In the genomic region with DNA sequence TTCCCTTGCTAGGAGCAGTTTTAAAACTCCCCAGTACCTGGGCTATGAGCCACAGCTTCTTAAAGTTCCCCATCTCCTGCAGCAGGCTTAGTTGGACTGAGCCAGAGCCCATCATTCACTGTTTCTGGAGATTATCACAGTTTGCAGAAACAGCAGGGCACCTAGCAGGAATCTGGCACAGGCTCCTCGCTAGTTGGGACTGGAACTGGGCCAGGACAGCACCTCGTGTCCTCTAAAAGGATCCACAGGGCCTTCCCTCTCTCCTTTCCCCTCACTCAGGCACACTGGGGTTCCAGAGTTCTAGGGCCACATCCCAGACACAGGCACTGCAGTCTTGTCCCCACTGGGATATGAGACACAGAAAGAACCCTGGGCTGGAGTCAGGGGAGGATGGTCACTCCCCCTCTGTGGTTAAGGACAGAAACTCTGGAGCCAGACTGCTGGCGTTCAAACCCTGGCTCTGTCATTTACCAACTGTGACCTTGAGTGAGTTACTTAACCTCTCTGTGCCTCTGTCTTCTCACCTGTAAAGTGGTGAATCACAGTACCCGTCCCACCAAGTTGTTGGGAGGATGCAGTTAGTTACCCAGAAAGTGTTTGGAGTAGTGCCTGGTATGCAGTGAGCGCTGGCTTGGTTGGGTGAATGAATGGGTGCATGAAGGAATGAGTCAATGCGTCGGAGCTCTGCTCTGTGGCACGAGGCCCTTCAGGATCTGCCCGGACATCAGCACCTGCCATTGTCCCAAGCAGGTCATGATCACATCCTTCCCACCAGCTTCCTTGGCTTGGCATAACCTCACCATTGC, we compare ENCODE assay signal across 9 cellular contexts. TPM values are rescaled to one million over a fixed set of nuclear protein-coding genes. Genes with fewer than 3 reads are reported as not detected.
DNase-seq lines count a peak whose midpoint lies in the region; ATAC-seq and TF ChIP-seq lines count a peak whose summit lies in the region.
"Had no signal": no experiment of that assay in that cellular context is flagged by ENCODE, and none has a peak within 500 bp of the region (broad histone marks: within the 10 kb centered on the region; RNA-seq: fewer than 3 reads in every experiment).

No MANE protein-coding gene starts in this region.

- CTCF ChIA-PET in Panc1 (lab: Charles Lee): interaction anchor here (0.8 kb wide), 1 partner anchor 15 kb away, joined by 3 read pairs; no protein-coding TSS in a partner anchor

- H3F3A ChIP-seq in GM23338 (replicated peaks; ENCODE audit: low read depth): peaks cover 7% of the 10 kb centered on the region; the same call in 1 of the 2 replicates

- DNase-seq in GM23338 (ENCODE audit: low spot score) (no peak), Panc1 (ENCODE audit: low read depth, low spot score) (no peak), sigmoid colon (peak; percentile 97), KBM-7 (no peak)
- DNase-seq: SHP77 treated with DMSO at 0.1 percent for 48 hours had no signal

- ATAC-seq in GM23338 (peak; percentile 7; the same call in 2 of the 3 replicates), Panc1 (peak; percentile 62), GM18870 (IDR thresholded peaks at IDR 0.05; ENCODE audit: unreplicated experiment) (no peak), HG03571 (IDR thresholded peaks at IDR 0.05; ENCODE audit: unreplicated experiment) (no peak)

- TF ChIP-seq CTCF in GM23338 (conservative IDR thresholded peaks at IDR 0.05; ENCODE audit: low read depth in 2 of 2) (no peak), Panc1 (IDR thresholded peaks at IDR 0.05) (no peak), sigmoid colon (IDR thresholded peaks at IDR 0.05) (no peak)

- TF ChIP-seq POLR2A in sigmoid colon (IDR thresholded peaks at IDR 0.05): no peak

- WGBS in esophagus, 2 donors: 34 to 44% methylated on average over 9 of the region's 9 CpGs
- WGBS in sigmoid colon, 2 donors: 78 to 83% methylated on average over 9 of the region's 9 CpGs

- peaks cover 4% of the 10 kb centered on the region; the same call in 1 of the 2 replicates for H3K79me2 ChIP-seq in GM23338 (replicated peaks; ENCODE audit: insufficient read depth)

- H3K4me3 ChIP-seq in GM23338 (no peak overlapping the region), Panc1 (ENCODE audit: low read depth in 2 of 2, low read length in 2 of 2) (no peak overlapping the region), esophagus (ENCODE audit: low read depth in 1 of 2, low read length in 2 of 2) (no peak overlapping the region), sigmoid colon (peak overlapping the region in 1 of 4 donors; percentile 5)

- no peak overlapping the region for H3K27ac Mint-ChIP-seq in GM23338

- H3K36me3 ChIP-seq in GM23338 (ENCODE audit: insufficient read depth) (no peaks in the 10 kb centered on the region), Panc1 (ENCODE audit: control insufficient read depth, insufficient read depth, low read length) (no peaks in the 10 kb centered on the region), esophagus (ENCODE audit: control insufficient read depth in 2 of 2, insufficient read depth in 2 of 2, low read length in 1 of 2) (no peaks in the 10 kb centered on the region), sigmoid colon (no peaks in the 10 kb centered on the region)

- H3K27me3 Mint-ChIP-seq in GM23338 (ENCODE audit: insufficient read depth, low read depth, poor library complexity): peaks cover 10% of the 10 kb centered on the region

- no TSS peak for BruUV-seq in Panc1 (replicated peaks; lab: Mats Ljungman, UMichigan)

- in situ Hi-C loops in Panc1 (cut with HindIII; ENCODE audit: low pct_unique_long_range_greater_than_20kb, low sequenced_read_pairs): no loop called here
- in situ Hi-C loops in KBM-7 (cut with MboI; ENCODE audit: low pct_unique_long_range_greater_than_20kb, low sequenced_read_pairs): no loop called here

- H3K9me3 ChIP-seq in Panc1 (ENCODE audit: control insufficient read depth, insufficient read depth, low read depth, low read length): no peaks in the 10 kb centered on the region
- no peaks in the 10 kb centered on the region for H3K9me3 ChIP-seq in esophagus (ENCODE audit: control insufficient read depth in 2 of 2, insufficient read depth in 1 of 2, low read depth in 1 of 2, low read length in 1 of 2)
- no peaks in the 10 kb centered on the region for H3K9me3 ChIP-seq in sigmoid colon

- POLR2A ChIA-PET in Panc1 (lab: Charles Lee): interaction anchor here (0.6 kb wide), 1 partner anchor 40 kb away, joined by 3 read pairs; no protein-coding TSS in a partner anchor

- no peaks in the 10 kb centered on the region for H3K9me2 ChIP-seq in GM23338 (ENCODE audit: insufficient read depth)

- intact Hi-C loops in Panc1 (cut with micrococcal nuclease; ENCODE audit: unreplicated experiment) (no loop called here), sigmoid colon (cut with DNase I) (loop anchor here (1.0 to 5.0 kb wide), 3 partner anchors 23 to 47 kb away; no protein-coding TSS in a partner anchor)

- H2AFZ ChIP-seq in GM23338: no peak overlapping the region

- no peak overlapping the region for H3K4me2 ChIP-seq in GM23338

- H3K27me3 ChIP-seq in GM23338 (ENCODE audit: insufficient read depth) (no peaks in the 10 kb centered on the region), Panc1 (ENCODE audit: control insufficient read depth, insufficient read depth, low read length) (no peaks in the 10 kb centered on the region), esophagus (ENCODE audit: control insufficient read depth in 1 of 2, insufficient read depth in 2 of 2, low read length in 2 of 2) (no peaks in the 10 kb centered on the region), sigmoid colon (no peaks in the 10 kb centered on the region)

- peaks cover 65% of the 10 kb centered on the region for H3K4me1 Mint-ChIP-seq in GM23338

- H3K27ac ChIP-seq in GM23338 (ENCODE audit: low read depth): 0 out of 2 replicates have a peak overlapping the region, but pooled peaks have one; percentile 32
- H3K27ac ChIP-seq in Panc1 (ENCODE audit: low read length): peak overlapping the region; percentile 82
- H3K27ac ChIP-seq in esophagus (ENCODE audit: low read depth in 2 of 2, low read length in 1 of 2): peak overlapping the region; percentile 45 to 68
- peak overlapping the region; percentile 71 to 96 (median 91) for H3K27ac ChIP-seq in sigmoid colon
- H3K27ac ChIP-seq: HL-60 had no signal

- H3K9me3 Mint-ChIP-seq in GM23338: no peaks in the 10 kb centered on the region

- H3K4me3 Mint-ChIP-seq in GM23338: no peak overlapping the region

- H3K36me3 Mint-ChIP-seq in GM23338 (ENCODE audit: low read depth): no peaks in the 10 kb centered on the region; the same call in 2 of the 3 replicates

- peaks cover 4% of the 10 kb centered on the region; the same call in 1 of the 2 replicates for H4K20me1 ChIP-seq in GM23338 (replicated peaks; ENCODE audit: insufficient read depth)

- peak; percentile 65 to 90 (median 87) for TF ChIP-seq EP300 in sigmoid colon (IDR thresholded peaks at IDR 0.05)

- H3K4me1 ChIP-seq in GM23338 (ENCODE audit: insufficient read depth): peaks cover 34% of the 10 kb centered on the region
- peaks cover 64% of the 10 kb centered on the region for H3K4me1 ChIP-seq in Panc1 (ENCODE audit: control insufficient read depth, insufficient read depth, low read length)
- H3K4me1 ChIP-seq in esophagus (ENCODE audit: control insufficient read depth in 2 of 2, insufficient read depth in 2 of 2, low read length in 1 of 2): peaks cover 9 to 24% of the 10 kb centered on the region in 2 donors
- peaks cover 0 to 100% (median 97%) of the 10 kb centered on the region in 4 donors for H3K4me1 ChIP-seq in sigmoid colon

TF ChIP-seq in GM23338, 12 proteins besides CTCF, POLR2A, EP300 and RAD21 (continues in another document):
- TF ChIP-seq, protein P1, sequence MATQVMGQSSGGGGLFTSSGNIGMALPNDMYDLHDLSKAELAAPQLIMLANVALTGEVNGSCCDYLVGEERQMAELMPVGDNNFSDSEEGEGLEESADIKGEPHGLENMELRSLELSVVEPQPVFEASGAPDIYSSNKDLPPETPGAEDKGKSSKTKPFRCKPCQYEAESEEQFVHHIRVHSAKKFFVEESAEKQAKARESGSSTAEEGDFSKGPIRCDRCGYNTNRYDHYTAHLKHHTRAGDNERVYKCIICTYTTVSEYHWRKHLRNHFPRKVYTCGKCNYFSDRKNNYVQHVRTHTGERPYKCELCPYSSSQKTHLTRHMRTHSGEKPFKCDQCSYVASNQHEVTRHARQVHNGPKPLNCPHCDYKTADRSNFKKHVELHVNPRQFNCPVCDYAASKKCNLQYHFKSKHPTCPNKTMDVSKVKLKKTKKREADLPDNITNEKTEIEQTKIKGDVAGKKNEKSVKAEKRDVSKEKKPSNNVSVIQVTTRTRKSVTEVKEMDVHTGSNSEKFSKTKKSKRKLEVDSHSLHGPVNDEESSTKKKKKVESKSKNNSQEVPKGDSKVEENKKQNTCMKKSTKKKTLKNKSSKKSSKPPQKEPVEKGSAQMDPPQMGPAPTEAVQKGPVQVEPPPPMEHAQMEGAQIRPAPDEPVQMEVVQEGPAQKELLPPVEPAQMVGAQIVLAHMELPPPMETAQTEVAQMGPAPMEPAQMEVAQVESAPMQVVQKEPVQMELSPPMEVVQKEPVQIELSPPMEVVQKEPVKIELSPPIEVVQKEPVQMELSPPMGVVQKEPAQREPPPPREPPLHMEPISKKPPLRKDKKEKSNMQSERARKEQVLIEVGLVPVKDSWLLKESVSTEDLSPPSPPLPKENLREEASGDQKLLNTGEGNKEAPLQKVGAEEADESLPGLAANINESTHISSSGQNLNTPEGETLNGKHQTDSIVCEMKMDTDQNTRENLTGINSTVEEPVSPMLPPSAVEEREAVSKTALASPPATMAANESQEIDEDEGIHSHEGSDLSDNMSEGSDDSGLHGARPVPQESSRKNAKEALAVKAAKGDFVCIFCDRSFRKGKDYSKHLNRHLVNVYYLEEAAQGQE (IDR thresholded peaks at IDR 0.05; ENCODE audit: unreplicated experiment): no peak
- TF ChIP-seq ZNF331 (CRISPR knock-in tag; IDR thresholded peaks at IDR 0.05; ENCODE audit: low read depth): no peak
- no peak for TF ChIP-seq EZH2 (IDR thresholded peaks at IDR 0.05; ENCODE audit: low read depth, unreplicated experiment)
- TF ChIP-seq, protein P2, sequence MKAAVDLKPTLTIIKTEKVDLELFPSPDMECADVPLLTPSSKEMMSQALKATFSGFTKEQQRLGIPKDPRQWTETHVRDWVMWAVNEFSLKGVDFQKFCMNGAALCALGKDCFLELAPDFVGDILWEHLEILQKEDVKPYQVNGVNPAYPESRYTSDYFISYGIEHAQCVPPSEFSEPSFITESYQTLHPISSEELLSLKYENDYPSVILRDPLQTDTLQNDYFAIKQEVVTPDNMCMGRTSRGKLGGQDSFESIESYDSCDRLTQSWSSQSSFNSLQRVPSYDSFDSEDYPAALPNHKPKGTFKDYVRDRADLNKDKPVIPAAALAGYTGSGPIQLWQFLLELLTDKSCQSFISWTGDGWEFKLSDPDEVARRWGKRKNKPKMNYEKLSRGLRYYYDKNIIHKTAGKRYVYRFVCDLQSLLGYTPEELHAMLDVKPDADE (IDR thresholded peaks at IDR 0.05): no peak
- no peak for TF ChIP-seq STAT1 (IDR thresholded peaks at IDR 0.05; ENCODE audit: unreplicated experiment)

RNA-seq across cellular contexts. Expression of a gene that starts 18.8 kb away (rescaled TPM):
- 45.0 and 48.0 TPM in 2 replicates for total RNA-seq in GM23338 (2014; rRNA removed; shearing (Covaris generic))
- 10.4 and 11.0 TPM in 2 replicates for polyA plus RNA-seq in GM23338 (2016; fragmentation: Nextera tagmentation; extraction: Ambion mirVana)
- total RNA-seq in Panc1 (2021; ENCODE audit: unreplicated experiment): 192 TPM
- 250 TPM for polyA plus RNA-seq in Panc1 (2012; ENCODE audit: insufficient read length)
- 10 to 100 TPM; 12.4 to 14.2 TPM for polyA plus RNA-seq in esophagus
- 100 to 1,000 TPM in 1 of 4 donors, 10 to 100 TPM in 3; 62.9 to 112 (median 80.8) TPM for total RNA-seq in sigmoid colon
- 10 to 100 TPM; 10.2 to 73.8 (median 13.6) TPM for polyA plus RNA-seq in sigmoid colon

Comparison
In these comparisons a context has a peak if more than half of its experiments do, and no peak if none do; other contexts are left out.
1. ATAC-seq: peak in GM23338 (single experiment) and Panc1 (single experiment); none in GM18870 (single experiment) and HG03571 (single experiment).
2. H3K27ac ChIP-seq: peak in every context shown above with its lines; median percentile 91 in sigmoid colon; 82 in Panc1; 56 in esophagus; 32 in GM23338.